1 cellular context compared by ENCODE assay signal in genomic region chr19:49987159-49987698, GRCh38.
TF ChIP-seq lines count a peak whose summit lies in the region.

No MANE protein-coding gene starts in this region.

TF ChIP-seq in HepG2, 621 proteins besides CTCF, POLR2A, EP300 and RAD21 (continued from another document and continues in another):
- TF ChIP-seq DZIP1 (CRISPR knock-in tag; IDR thresholded peaks at IDR 0.05) (peak; percentile 100), HOXD1 (CRISPR knock-in tag; IDR thresholded peaks at IDR 0.05) (peak; percentile 99), PHB2 (IDR thresholded peaks at IDR 0.05; ENCODE audit: partially characterized antibody) (no peak), ZNF674 (CRISPR knock-in tag; IDR thresholded peaks at IDR 0.05; ENCODE audit: low read depth) (peak; percentile 100; the same call in 1 of the 2 replicates), DNMT1 (CRISPR knock-in tag; IDR thresholded peaks at IDR 0.05) (peak; percentile 99), REXO4 (CRISPR knock-in tag; IDR thresholded peaks at IDR 0.05; ENCODE audit: borderline replicate concordance) (peak; percentile 100), NR2C2 (CRISPR knock-in tag; IDR thresholded peaks at IDR 0.05; ENCODE audit: borderline replicate concordance) (peak; percentile 79), PRMT3 (CRISPR knock-in tag; IDR thresholded peaks at IDR 0.05; ENCODE audit: borderline replicate concordance, low read depth) (peak; percentile 100), ZNF484 (CRISPR knock-in tag; IDR thresholded peaks at IDR 0.05; ENCODE audit: borderline replicate concordance, low read depth) (peak; percentile 100; the same call in 1 of the 2 replicates), ZNF225 (CRISPR knock-in tag; IDR thresholded peaks at IDR 0.05) (peak; percentile 100), ZNF121 (CRISPR knock-in tag; IDR thresholded peaks at IDR 0.05) (peak; percentile 83), NBN (conservative IDR thresholded peaks at IDR 0.05) (no peak), SP5 (CRISPR knock-in tag; IDR thresholded peaks at IDR 0.05; ENCODE audit: borderline replicate concordance, low read depth) (peak; percentile 87), KMT2B (CRISPR knock-in tag; IDR thresholded peaks at IDR 0.05) (peak; percentile 99), ZNF569 (CRISPR knock-in tag; IDR thresholded peaks at IDR 0.05; ENCODE audit: borderline replicate concordance) (peak; percentile 85; the same call in 1 of the 2 replicates), ZEB1 (IDR thresholded peaks at IDR 0.05; ENCODE audit: insufficient replicate concordance, low read depth) (no peak), NFRKB (IDR thresholded peaks at IDR 0.05) (no peak), FOXA1 (IDR thresholded peaks at IDR 0.05) (no peak), FOXA1 (CRISPR knock-in tag; IDR thresholded peaks at IDR 0.05) (peak; percentile 69), MYNN (CRISPR knock-in tag; IDR thresholded peaks at IDR 0.05; ENCODE audit: low read depth) (peak; percentile 99), ZNF326 (CRISPR knock-in tag; IDR thresholded peaks at IDR 0.05; ENCODE audit: borderline replicate concordance) (peak; percentile 97), MEIS1 (CRISPR knock-in tag; IDR thresholded peaks at IDR 0.05; ENCODE audit: borderline replicate concordance) (peak; percentile 100), NFE2 (CRISPR knock-in tag; IDR thresholded peaks at IDR 0.05) (peak; percentile 92), ZNF263 (CRISPR knock-in tag; IDR thresholded peaks at IDR 0.05) (peak; percentile 96), ZNF354B (CRISPR knock-in tag; IDR thresholded peaks at IDR 0.05) (peak; percentile 100), SMARCE1 (IDR thresholded peaks at IDR 0.05; ENCODE audit: borderline replicate concordance) (no peak), SIN3A (IDR thresholded peaks at IDR 0.05; ENCODE audit: borderline replicate concordance, low read depth, low read length) (peak; percentile 100), CHCHD3 (CRISPR knock-in tag; IDR thresholded peaks at IDR 0.05) (peak; percentile 100), CEBPZ (IDR thresholded peaks at IDR 0.05; ENCODE audit: low read length) (no peak), CCAR2 (optimal IDR thresholded peaks at IDR 0.05; ENCODE audit: low read depth, low read length) (no peak), FUBP1 (CRISPR knock-in tag; IDR thresholded peaks at IDR 0.05; ENCODE audit: borderline replicate concordance) (peak; percentile 80; the same call in 1 of the 2 replicates), ZNF841 (CRISPR knock-in tag; IDR thresholded peaks at IDR 0.05; ENCODE audit: borderline replicate concordance) (peak; percentile 99), ZNF101 (CRISPR knock-in tag; IDR thresholded peaks at IDR 0.05; ENCODE audit: borderline replicate concordance, low read depth) (peak; percentile 100), EZH2 (conservative IDR thresholded peaks at IDR 0.05; ENCODE audit: low read depth, low read length) (no peak), HBP1 (CRISPR knock-in tag; IDR thresholded peaks at IDR 0.05; ENCODE audit: low read depth) (peak; percentile 100), PRPF4 (IDR thresholded peaks at IDR 0.05; ENCODE audit: low read depth, low read length, poor library complexity, severe bottlenecking) (no peak), FOSL1 (CRISPR knock-in tag; IDR thresholded peaks at IDR 0.05; ENCODE audit: borderline replicate concordance) (peak; percentile 89), ZFP62 (CRISPR knock-in tag; IDR thresholded peaks at IDR 0.05) (no peak), ZNF513 (CRISPR knock-in tag; conservative IDR thresholded peaks at IDR 0.05) (no peak), ZNF274 (CRISPR knock-in tag; IDR thresholded peaks at IDR 0.05) (peak; percentile 100), PAF1 (CRISPR knock-in tag; IDR thresholded peaks at IDR 0.05) (peak; percentile 94), KIAA2018 (CRISPR knock-in tag; IDR thresholded peaks at IDR 0.05; ENCODE audit: borderline replicate concordance) (peak; percentile 99), ZBTB7B (CRISPR knock-in tag; IDR thresholded peaks at IDR 0.05) (peak; percentile 99)
- TF ChIP-seq, protein P1, sequence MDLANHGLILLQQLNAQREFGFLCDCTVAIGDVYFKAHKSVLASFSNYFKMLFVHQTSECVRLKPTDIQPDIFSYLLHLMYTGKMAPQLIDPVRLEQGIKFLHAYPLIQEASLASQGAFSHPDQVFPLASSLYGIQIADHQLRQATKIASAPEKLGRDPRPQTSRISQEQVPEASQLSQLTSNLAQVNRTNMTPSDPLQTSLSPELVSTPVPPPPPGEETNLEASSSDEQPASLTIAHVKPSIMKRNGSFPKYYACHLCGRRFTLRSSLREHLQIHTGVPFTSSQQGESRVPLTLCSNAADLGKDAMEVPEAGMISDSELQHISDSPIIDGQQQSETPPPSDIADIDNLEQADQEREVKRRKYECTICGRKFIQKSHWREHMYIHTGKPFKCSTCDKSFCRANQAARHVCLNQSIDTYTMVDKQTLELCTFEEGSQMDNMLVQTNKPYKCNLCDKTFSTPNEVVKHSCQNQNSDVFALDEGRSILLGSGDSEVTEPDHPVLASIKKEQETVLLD (CRISPR knock-in tag; IDR thresholded peaks at IDR 0.05; ENCODE audit: low read depth), result peak; percentile 97
